In genomic region chr18:7926526-7926925, GRCh38 we compare ENCODE assay signal across 10 cellular contexts.
DNase-seq lines count a peak whose midpoint lies in the region; ATAC-seq, FAIRE-seq and TF ChIP-seq lines count a peak whose summit lies in the region.
"Had no signal": no experiment of that assay in that cellular context is flagged by ENCODE, and none has a peak within 500 bp of the region (broad histone marks: within the 10 kb centered on the region; RNA-seq: fewer than 3 reads in every experiment).

No MANE protein-coding gene starts in this region.

- H4K20me1 ChIP-seq in endothelial cell of umbilical vein (replicated peaks; ENCODE audit: control insufficient read depth, extremely low read depth, insufficient read depth, low read length) = no peaks in the 10 kb centered on the region
- H4K20me1 ChIP-seq in osteoblast (ENCODE audit: insufficient read depth, low read length) = no peaks in the 10 kb centered on the region

- ATAC-seq in GM19455 (IDR thresholded peaks at IDR 0.05; ENCODE audit: unreplicated experiment) = no peak

- H3K9me3 ChIP-seq in endothelial cell of umbilical vein (replicated peaks; ENCODE audit: control insufficient read depth, insufficient read depth, low read length) (no peaks in the 10 kb centered on the region), osteoblast (ENCODE audit: low read depth, low read length) (no peaks in the 10 kb centered on the region)

- CTCF ChIA-PET in HEK293T (lab: Yijun Ruan, JAX) = no interaction called here
- CTCF ChIA-PET in endothelial cell of umbilical vein (lab: Charles Lee) = interaction anchor here (0.9 to 2.0 kb wide), 5 partner anchors 8 to 137 kb away, joined by 3 to 6 read pairs (median 4); no protein-coding TSS in a partner anchor

- H3K4me3 ChIP-seq in endothelial cell of umbilical vein (replicated peaks in 1 of 3; ENCODE audit: insufficient read depth in 1 of 3, low read depth in 1 of 3, low read length in 3 of 3) (no peak overlapping the region), osteoblast (ENCODE audit: insufficient read depth, low read length) (no peak overlapping the region)
- H3K4me3 ChIP-seq: skin epidermis had no signal

- H3K4me2 ChIP-seq in endothelial cell of umbilical vein (ENCODE audit: insufficient read depth, low read length) (no peak overlapping the region), osteoblast (ENCODE audit: insufficient read depth, low read length) (no peak overlapping the region)

- no peak overlapping the region for H3K27ac ChIP-seq in endothelial cell of umbilical vein (ENCODE audit: insufficient read depth, low read depth, low read length)
- H3K27ac ChIP-seq in osteoblast (ENCODE audit: low read depth, low read length) = no peak overlapping the region
- H3K27ac ChIP-seq: skin epidermis had no signal

- no peaks in the 10 kb centered on the region for H3K27me3 ChIP-seq in endothelial cell of umbilical vein (ENCODE audit: control insufficient read depth in 2 of 2, insufficient read depth in 2 of 2, low read length in 2 of 2)
- H3K27me3 ChIP-seq in osteoblast (ENCODE audit: insufficient read depth, low read length) = no peaks in the 10 kb centered on the region

- intact Hi-C loops in endothelial cell of umbilical vein (cut with micrococcal nuclease) = no loop called here

- DNase-seq in HEK293T (ENCODE audit: extremely low spot score) (peak; percentile 14), NCI-H69 (lab: John Stamatoyannopoulos, UW) (peak; percentile 90), endothelial cell of umbilical vein (ENCODE audit: low read depth, low spot score) (peak; percentile 51), osteoblast (ENCODE audit: insufficient read length, low spot score, missing footprints) (no peak), activated T-cell treated with anti-CD3 and anti-CD28 coated beads for 4 hours (no peak), NCI-H226 (no peak), ureter (ENCODE audit: low spot score) (no peak)
- DNase-seq: activated CD8-positive, alpha-beta memory T cell treated with anti-CD3 and anti-CD28 coated beads, Interleukin-2, amount 50 U/mL, for 4 hours had no signal

- H3K79me2 ChIP-seq in endothelial cell of umbilical vein (ENCODE audit: control insufficient read depth, insufficient read depth, low read length) (no peaks in the 10 kb centered on the region), osteoblast (ENCODE audit: insufficient read depth, low read length) (peaks cover 8% of the 10 kb centered on the region)

- no peak for TF ChIP-seq POLR2A in endothelial cell of umbilical vein (IDR thresholded peaks at IDR 0.05; ENCODE audit: low read depth, low read length)

- no peaks in the 10 kb centered on the region for H3K36me3 ChIP-seq in endothelial cell of umbilical vein (ENCODE audit: control insufficient read depth in 2 of 2, extremely low read depth in 1 of 2, insufficient read depth in 2 of 2, low read length in 2 of 2)
- no peaks in the 10 kb centered on the region for H3K36me3 ChIP-seq in osteoblast (ENCODE audit: insufficient read depth, low read length)

- H3K9me1 ChIP-seq in endothelial cell of umbilical vein (replicated peaks; ENCODE audit: control insufficient read depth, extremely low read depth, insufficient read depth, low read length) = no peaks in the 10 kb centered on the region

- FAIRE-seq in endothelial cell of umbilical vein (lab: Jason Lieb, UNC) = no peak

- H2AFZ ChIP-seq in endothelial cell of umbilical vein (ENCODE audit: low read depth, low read length) (peak overlapping the region; percentile 44), osteoblast (ENCODE audit: low read length) (no peak overlapping the region)

- peak in 1 of 2 donors; percentile 28 for TF ChIP-seq CTCF in endothelial cell of umbilical vein (IDR thresholded peaks at IDR 0.05; ENCODE audit: extremely low read depth in 1 of 2, insufficient read depth in 1 of 2, low read depth in 1 of 2, low read length in 2 of 2)
- peak; percentile 13 for TF ChIP-seq CTCF in osteoblast (IDR thresholded peaks at IDR 0.05; ENCODE audit: extremely low read depth, low read depth, low read length)

- no TSS peak for BruUV-seq in endothelial cell of umbilical vein (replicated peaks; lab: Mats Ljungman, UMichigan)

- dilution Hi-C loops in endothelial cell of umbilical vein (cut with MboI; ENCODE audit: extremely low pct_ligation_motif_present, low sequenced_read_pairs) = no loop called here

- POLR2A ChIA-PET in HEK293T (lab: Yijun Ruan, JAX) (no interaction called here), endothelial cell of umbilical vein (lab: Charles Lee) (no interaction called here)

- H3K4me1 ChIP-seq in endothelial cell of umbilical vein (ENCODE audit: control insufficient read depth, extremely low read depth, insufficient read depth, low read length) (peaks cover 16% of the 10 kb centered on the region), osteoblast (ENCODE audit: insufficient read depth, low read length) (peaks cover 24% of the 10 kb centered on the region)

- no peak overlapping the region for H3K9ac ChIP-seq in endothelial cell of umbilical vein (replicated peaks; ENCODE audit: extremely low read depth, insufficient read depth, low read length)

TF ChIP-seq in HEK293T, 16 proteins besides CTCF, POLR2A, EP300 and RAD21:
- TF ChIP-seq PKNOX1 (IDR thresholded peaks at IDR 0.05) (no peak), BHLHE40 (IDR thresholded peaks at IDR 0.05; ENCODE audit: borderline replicate concordance) (no peak), CTBP1 (IDR thresholded peaks at IDR 0.05; ENCODE audit: borderline replicate concordance) (no peak), HDGF (IDR thresholded peaks at IDR 0.05; ENCODE audit: borderline replicate concordance) (no peak), ELF4 (IDR thresholded peaks at IDR 0.05) (no peak), LEF1 (IDR thresholded peaks at IDR 0.05; ENCODE audit: borderline replicate concordance) (no peak), ARNT (IDR thresholded peaks at IDR 0.05) (no peak), TARDBP (IDR thresholded peaks at IDR 0.05) (no peak), FOXM1 (IDR thresholded peaks at IDR 0.05; ENCODE audit: borderline replicate concordance) (no peak), FOXK2 (IDR thresholded peaks at IDR 0.05) (no peak), L3MBTL2 (conservative IDR thresholded peaks at IDR 0.05) (no peak)

TF ChIP-seq in endothelial cell of umbilical vein, 7 proteins besides CTCF, POLR2A, EP300 and RAD21:
- TF ChIP-seq GATA2 (IDR thresholded peaks at IDR 0.05; ENCODE audit: insufficient read depth, insufficient read length, low read depth, low read length) (no peak), JUN (IDR thresholded peaks at IDR 0.05; ENCODE audit: borderline replicate concordance, insufficient read depth, insufficient read length, low read depth) (no peak), MYC (IDR thresholded peaks at IDR 0.05; ENCODE audit: low read depth, low read length) (no peak), EZH2 (IDR thresholded peaks at IDR 0.05; ENCODE audit: borderline replicate concordance, low read depth, low read length, severe bottlenecking) (no peak), FOS (IDR thresholded peaks at IDR 0.05; ENCODE audit: borderline replicate concordance, insufficient read depth, low read length) (no peak), POLR2AphosphoS5 (IDR thresholded peaks at IDR 0.05; ENCODE audit: insufficient read depth, low read depth, low read length) (no peak)
- TF ChIP-seq, protein P1, sequence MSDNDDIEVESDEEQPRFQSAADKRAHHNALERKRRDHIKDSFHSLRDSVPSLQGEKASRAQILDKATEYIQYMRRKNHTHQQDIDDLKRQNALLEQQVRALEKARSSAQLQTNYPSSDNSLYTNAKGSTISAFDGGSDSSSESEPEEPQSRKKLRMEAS (IDR thresholded peaks at IDR 0.05; ENCODE audit: insufficient read depth, insufficient read length) = no peak

Comparison
In these comparisons a context has a peak if more than half of its experiments do, and no peak if none do; other contexts are left out.
1. DNase-seq: peak in HEK293T (single experiment), NCI-H69 (single experiment) and endothelial cell of umbilical vein (single experiment); none in osteoblast (single experiment), activated T-cell treated with anti-CD3 and anti-CD28 coated beads for 4 hours (single experiment), NCI-H226 (single experiment) and ureter (single experiment).